Comparison of ENCODE assay signal across 1 cellular context in the genomic region with DNA sequence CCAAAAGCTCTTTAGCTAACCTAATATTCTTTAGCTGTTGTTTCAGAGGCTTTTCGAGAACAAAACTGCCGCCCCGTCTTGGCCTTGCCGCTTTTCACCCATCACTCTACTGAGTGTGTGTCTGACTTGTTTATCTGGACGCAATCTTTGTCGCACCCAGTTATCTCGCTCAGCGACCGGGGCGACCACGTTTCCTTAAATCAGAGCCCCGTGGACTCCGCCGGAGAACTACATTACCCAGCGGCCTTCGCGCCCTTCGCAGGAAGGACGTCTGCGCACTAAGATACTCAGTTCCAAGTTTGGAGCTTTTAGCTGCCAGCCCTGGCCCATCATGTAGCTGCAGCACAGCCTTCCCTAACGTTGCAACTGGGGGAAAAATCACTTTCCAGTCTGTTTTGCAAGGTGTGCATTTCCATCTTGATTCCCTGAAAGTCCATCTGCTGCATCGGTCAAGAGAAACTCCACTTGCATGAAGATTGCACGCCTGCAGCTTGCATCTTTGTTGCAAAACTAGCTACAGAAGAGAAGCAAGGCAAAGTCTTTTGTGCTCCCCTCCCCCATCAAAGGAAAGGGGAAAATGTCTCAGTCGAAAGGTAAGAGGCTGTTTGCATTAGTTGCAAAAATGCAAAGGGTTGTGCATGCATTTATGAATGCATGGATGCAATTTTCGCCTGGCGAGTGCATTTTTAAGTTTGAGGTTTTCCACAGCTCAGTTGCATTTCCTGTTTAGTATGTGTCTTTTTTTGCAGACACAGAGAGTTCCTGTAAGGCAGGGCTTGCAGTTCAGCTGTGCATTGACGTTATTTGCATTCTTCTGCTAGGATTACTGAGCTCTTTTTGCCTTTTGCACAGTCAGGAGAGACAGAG.
TF ChIP-seq lines count a peak whose summit lies in the region.

A gene (plus strand): TSS at position 290 of the 867 bp plus-strand sequence. CDS start 288 bp downstream, at position 578.

TF ChIP-seq in HepG2, 621 proteins besides CTCF, POLR2A, EP300 and RAD21 (continued from another document and continues in another):
- TF ChIP-seq, protein P1, sequence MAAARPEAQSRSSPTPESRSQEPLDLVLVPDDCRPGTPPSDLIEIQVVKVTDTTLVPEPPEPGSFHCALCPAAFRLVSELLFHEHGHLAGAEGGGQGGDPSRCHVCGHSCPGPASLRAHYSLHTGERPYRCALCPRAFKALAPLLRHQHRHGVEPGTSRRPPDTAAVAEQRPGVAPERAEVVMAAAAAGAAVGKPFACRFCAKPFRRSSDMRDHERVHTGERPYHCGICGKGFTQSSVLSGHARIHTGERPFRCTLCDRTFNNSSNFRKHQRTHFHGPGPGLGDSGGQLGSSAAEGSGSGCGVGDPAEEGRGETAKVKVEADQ (CRISPR knock-in tag; IDR thresholded peaks at IDR 0.05; ENCODE audit: borderline replicate concordance) = no peak
- TF ChIP-seq, protein P2, sequence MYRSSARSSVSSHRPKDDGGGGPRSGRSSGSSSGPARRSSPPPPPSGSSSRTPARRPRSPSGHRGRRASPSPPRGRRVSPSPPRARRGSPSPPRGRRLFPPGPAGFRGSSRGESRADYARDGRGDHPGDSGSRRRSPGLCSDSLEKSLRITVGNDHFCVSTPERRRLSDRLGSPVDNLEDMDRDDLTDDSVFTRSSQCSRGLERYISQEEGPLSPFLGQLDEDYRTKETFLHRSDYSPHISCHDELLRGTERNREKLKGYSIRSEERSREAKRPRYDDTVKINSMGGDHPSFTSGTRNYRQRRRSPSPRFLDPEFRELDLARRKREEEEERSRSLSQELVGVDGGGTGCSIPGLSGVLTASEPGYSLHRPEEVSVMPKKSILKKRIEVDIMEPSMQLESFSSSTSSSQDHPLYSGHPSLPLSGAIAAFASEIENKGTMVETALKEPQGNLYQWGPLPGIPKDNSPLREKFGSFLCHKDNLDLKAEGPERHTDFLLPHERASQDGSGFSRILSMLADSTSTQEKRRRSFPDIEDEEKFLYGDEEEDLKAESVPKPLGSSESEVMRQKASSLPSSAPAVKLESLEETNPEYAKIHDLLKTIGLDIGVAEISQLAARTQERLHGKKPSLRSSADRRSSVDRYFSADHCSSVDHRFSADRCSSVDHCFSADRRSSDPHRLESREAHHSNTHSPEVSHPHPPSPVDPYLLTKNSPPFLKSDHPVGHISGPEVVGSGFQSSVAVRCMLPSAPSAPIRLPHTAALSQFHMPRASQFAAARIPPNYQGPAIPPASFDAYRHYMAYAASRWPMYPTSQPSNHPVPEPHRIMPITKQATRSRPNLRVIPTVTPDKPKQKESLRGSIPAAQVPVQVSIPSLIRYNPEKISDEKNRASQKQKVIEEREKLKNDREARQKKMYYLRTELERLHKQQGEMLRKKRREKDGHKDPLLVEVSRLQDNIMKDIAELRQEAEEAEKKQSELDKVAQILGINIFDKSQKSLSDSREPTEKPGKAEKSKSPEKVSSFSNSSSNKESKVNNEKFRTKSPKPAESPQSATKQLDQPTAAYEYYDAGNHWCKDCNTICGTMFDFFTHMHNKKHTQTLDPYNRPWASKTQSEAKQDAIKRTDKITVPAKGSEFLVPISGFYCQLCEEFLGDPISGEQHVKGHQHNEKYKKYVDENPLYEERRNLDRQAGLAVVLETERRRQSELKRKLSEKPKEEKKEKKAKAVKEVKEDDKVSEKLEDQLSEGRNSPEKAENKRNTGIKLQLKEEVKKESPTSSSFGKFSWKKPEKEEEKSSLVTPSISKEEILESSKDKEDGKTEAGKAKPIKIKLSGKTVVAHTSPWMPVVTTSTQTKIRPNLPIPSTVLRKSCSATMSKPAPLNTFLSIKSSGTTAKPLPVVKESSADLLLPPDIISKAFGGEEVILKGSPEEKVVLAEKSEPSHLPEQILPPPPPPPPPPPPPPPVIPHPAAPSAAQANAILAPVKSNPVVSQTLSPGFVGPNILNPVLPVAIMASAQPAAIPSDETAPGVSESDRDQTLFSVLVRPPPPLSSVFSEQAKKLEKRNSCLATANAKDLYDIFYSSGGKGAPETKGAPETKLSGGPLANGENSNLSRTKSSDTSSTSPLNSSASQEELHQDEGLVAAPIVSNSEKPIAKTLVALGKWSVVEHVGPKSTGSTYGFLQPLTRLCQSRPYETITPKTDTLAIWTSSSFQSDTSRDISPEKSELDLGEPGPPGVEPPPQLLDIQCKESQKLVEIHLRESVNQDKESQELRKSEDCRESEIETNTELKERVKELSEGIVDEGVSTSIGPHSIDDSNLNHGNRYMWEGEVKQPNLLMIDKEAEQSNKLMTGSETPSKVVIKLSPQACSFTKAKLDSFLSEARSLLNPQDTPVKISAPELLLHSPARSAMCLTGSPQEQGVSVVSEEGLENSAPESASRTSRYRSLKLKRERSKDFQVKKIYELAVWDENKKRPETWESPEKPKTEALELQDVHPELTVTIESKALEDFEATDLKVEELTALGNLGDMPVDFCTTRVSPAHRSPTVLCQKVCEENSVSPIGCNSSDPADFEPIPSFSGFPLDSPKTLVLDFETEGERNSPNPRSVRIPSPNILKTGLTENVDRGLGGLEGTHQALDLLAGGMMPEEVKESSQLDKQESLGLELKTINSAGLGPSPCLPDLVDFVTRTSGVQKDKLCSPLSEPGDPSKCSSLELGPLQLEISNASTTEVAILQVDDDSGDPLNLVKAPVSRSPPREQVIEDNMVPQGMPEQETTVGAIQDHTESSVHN (CRISPR knock-in tag; IDR thresholded peaks at IDR 0.05) = no peak
- TF ChIP-seq, protein P3, sequence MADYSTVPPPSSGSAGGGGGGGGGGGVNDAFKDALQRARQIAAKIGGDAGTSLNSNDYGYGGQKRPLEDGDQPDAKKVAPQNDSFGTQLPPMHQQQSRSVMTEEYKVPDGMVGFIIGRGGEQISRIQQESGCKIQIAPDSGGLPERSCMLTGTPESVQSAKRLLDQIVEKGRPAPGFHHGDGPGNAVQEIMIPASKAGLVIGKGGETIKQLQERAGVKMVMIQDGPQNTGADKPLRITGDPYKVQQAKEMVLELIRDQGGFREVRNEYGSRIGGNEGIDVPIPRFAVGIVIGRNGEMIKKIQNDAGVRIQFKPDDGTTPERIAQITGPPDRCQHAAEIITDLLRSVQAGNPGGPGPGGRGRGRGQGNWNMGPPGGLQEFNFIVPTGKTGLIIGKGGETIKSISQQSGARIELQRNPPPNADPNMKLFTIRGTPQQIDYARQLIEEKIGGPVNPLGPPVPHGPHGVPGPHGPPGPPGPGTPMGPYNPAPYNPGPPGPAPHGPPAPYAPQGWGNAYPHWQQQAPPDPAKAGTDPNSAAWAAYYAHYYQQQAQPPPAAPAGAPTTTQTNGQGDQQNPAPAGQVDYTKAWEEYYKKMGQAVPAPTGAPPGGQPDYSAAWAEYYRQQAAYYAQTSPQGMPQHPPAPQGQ (CRISPR knock-in tag; IDR thresholded peaks at IDR 0.05; ENCODE audit: borderline replicate concordance) = no peak
- no peak for TF ChIP-seq ZNF460 (CRISPR knock-in tag; IDR thresholded peaks at IDR 0.05; ENCODE audit: borderline replicate concordance)
- TF ChIP-seq ZBTB42 (CRISPR knock-in tag; IDR thresholded peaks at IDR 0.05) = no peak
- TF ChIP-seq, protein P4, sequence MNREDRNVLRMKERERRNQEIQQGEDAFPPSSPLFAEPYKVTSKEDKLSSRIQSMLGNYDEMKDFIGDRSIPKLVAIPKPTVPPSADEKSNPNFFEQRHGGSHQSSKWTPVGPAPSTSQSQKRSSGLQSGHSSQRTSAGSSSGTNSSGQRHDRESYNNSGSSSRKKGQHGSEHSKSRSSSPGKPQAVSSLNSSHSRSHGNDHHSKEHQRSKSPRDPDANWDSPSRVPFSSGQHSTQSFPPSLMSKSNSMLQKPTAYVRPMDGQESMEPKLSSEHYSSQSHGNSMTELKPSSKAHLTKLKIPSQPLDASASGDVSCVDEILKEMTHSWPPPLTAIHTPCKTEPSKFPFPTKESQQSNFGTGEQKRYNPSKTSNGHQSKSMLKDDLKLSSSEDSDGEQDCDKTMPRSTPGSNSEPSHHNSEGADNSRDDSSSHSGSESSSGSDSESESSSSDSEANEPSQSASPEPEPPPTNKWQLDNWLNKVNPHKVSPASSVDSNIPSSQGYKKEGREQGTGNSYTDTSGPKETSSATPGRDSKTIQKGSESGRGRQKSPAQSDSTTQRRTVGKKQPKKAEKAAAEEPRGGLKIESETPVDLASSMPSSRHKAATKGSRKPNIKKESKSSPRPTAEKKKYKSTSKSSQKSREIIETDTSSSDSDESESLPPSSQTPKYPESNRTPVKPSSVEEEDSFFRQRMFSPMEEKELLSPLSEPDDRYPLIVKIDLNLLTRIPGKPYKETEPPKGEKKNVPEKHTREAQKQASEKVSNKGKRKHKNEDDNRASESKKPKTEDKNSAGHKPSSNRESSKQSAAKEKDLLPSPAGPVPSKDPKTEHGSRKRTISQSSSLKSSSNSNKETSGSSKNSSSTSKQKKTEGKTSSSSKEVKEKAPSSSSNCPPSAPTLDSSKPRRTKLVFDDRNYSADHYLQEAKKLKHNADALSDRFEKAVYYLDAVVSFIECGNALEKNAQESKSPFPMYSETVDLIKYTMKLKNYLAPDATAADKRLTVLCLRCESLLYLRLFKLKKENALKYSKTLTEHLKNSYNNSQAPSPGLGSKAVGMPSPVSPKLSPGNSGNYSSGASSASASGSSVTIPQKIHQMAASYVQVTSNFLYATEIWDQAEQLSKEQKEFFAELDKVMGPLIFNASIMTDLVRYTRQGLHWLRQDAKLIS (CRISPR knock-in tag; IDR thresholded peaks at IDR 0.05) = no peak
- TF ChIP-seq PHF5A (CRISPR knock-in tag; IDR thresholded peaks at IDR 0.05; ENCODE audit: low read depth, unreplicated experiment) = no peak
- peak; percentile 57; the same call in 1 of the 2 replicates for TF ChIP-seq ZNF772 (CRISPR knock-in tag; IDR thresholded peaks at IDR 0.05)
- TF ChIP-seq FLYWCH1 (CRISPR knock-in tag; IDR thresholded peaks at IDR 0.05) = no peak
- no peak for TF ChIP-seq ZNF546 (CRISPR knock-in tag; conservative IDR thresholded peaks at IDR 0.05)
- no peak for TF ChIP-seq ZNF678 (CRISPR knock-in tag; IDR thresholded peaks at IDR 0.05)
- TF ChIP-seq, protein P5, sequence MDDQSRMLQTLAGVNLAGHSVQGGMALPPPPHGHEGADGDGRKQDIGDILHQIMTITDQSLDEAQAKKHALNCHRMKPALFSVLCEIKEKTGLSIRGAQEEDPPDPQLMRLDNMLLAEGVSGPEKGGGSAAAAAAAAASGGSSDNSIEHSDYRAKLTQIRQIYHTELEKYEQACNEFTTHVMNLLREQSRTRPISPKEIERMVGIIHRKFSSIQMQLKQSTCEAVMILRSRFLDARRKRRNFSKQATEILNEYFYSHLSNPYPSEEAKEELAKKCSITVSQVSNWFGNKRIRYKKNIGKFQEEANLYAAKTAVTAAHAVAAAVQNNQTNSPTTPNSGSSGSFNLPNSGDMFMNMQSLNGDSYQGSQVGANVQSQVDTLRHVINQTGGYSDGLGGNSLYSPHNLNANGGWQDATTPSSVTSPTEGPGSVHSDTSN (CRISPR knock-in tag; IDR thresholded peaks at IDR 0.05; ENCODE audit: borderline replicate concordance) = no peak
- no peak for TF ChIP-seq ZNF773 (CRISPR knock-in tag; IDR thresholded peaks at IDR 0.05; ENCODE audit: borderline replicate concordance)
- TF ChIP-seq POLR2G (IDR thresholded peaks at IDR 0.05; ENCODE audit: low read depth, low read length) = peak; percentile 72
- peak; percentile 87 for TF ChIP-seq GFI1 (CRISPR knock-in tag; IDR thresholded peaks at IDR 0.05; ENCODE audit: borderline replicate concordance)
- TF ChIP-seq ZNF556 (CRISPR knock-in tag; IDR thresholded peaks at IDR 0.05; ENCODE audit: borderline replicate concordance) = no peak
- TF ChIP-seq, protein P6, sequence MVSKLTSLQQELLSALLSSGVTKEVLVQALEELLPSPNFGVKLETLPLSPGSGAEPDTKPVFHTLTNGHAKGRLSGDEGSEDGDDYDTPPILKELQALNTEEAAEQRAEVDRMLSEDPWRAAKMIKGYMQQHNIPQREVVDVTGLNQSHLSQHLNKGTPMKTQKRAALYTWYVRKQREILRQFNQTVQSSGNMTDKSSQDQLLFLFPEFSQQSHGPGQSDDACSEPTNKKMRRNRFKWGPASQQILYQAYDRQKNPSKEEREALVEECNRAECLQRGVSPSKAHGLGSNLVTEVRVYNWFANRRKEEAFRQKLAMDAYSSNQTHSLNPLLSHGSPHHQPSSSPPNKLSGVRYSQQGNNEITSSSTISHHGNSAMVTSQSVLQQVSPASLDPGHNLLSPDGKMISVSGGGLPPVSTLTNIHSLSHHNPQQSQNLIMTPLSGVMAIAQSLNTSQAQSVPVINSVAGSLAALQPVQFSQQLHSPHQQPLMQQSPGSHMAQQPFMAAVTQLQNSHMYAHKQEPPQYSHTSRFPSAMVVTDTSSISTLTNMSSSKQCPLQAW (CRISPR knock-in tag; IDR thresholded peaks at IDR 0.05) = peak; percentile 59; the same call in 1 of the 2 replicates
- TF ChIP-seq, protein P7, sequence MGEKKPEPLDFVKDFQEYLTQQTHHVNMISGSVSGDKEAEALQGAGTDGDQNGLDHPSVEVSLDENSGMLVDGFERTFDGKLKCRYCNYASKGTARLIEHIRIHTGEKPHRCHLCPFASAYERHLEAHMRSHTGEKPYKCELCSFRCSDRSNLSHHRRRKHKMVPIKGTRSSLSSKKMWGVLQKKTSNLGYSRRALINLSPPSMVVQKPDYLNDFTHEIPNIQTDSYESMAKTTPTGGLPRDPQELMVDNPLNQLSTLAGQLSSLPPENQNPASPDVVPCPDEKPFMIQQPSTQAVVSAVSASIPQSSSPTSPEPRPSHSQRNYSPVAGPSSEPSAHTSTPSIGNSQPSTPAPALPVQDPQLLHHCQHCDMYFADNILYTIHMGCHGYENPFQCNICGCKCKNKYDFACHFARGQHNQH (CRISPR knock-in tag; IDR thresholded peaks at IDR 0.05) = peak; percentile 50; the same call in 1 of the 2 replicates
- no peak for TF ChIP-seq ATAD3A (CRISPR knock-in tag; IDR thresholded peaks at IDR 0.05)
- TF ChIP-seq HOXA3 (CRISPR knock-in tag; IDR thresholded peaks at IDR 0.05) = peak; percentile 43; the same call in 1 of the 2 replicates
- peak; percentile 66; the same call in 1 of the 2 replicates for TF ChIP-seq KAT8 (CRISPR knock-in tag; IDR thresholded peaks at IDR 0.05)
- TF ChIP-seq ZNF383 (CRISPR knock-in tag; IDR thresholded peaks at IDR 0.05; ENCODE audit: borderline replicate concordance) = no peak
- no peak for TF ChIP-seq HNRNPL (IDR thresholded peaks at IDR 0.05; ENCODE audit: low read depth, low read length)
- no peak; the same call in 1 of the 2 replicates for TF ChIP-seq ZNF564 (CRISPR knock-in tag; IDR thresholded peaks at IDR 0.05)
- TF ChIP-seq ZNF720 (CRISPR knock-in tag; IDR thresholded peaks at IDR 0.05) = peak; percentile 12; the same call in 1 of the 2 replicates
- no peak for TF ChIP-seq IRX3 (CRISPR knock-in tag; IDR thresholded peaks at IDR 0.05; ENCODE audit: borderline replicate concordance, low read depth)
- TF ChIP-seq WIZ (CRISPR knock-in tag; IDR thresholded peaks at IDR 0.05) = peak; percentile 68; the same call in 1 of the 2 replicates
- 0 out of 2 replicates have a peak, but pooled peaks have one; percentile 5 for TF ChIP-seq HNF4G (IDR thresholded peaks at IDR 0.05; ENCODE audit: borderline replicate concordance, low read depth, low read length)
- no peak for TF ChIP-seq HNF4G (CRISPR knock-in tag; IDR thresholded peaks at IDR 0.05; ENCODE audit: borderline replicate concordance, low read depth)
- no peak for TF ChIP-seq HNRNPUL1 (IDR thresholded peaks at IDR 0.05; ENCODE audit: low read depth, low read length)
- TF ChIP-seq, protein P8, sequence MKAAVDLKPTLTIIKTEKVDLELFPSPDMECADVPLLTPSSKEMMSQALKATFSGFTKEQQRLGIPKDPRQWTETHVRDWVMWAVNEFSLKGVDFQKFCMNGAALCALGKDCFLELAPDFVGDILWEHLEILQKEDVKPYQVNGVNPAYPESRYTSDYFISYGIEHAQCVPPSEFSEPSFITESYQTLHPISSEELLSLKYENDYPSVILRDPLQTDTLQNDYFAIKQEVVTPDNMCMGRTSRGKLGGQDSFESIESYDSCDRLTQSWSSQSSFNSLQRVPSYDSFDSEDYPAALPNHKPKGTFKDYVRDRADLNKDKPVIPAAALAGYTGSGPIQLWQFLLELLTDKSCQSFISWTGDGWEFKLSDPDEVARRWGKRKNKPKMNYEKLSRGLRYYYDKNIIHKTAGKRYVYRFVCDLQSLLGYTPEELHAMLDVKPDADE (CRISPR knock-in tag; IDR thresholded peaks at IDR 0.05) = no peak
- TF ChIP-seq, protein P9, sequence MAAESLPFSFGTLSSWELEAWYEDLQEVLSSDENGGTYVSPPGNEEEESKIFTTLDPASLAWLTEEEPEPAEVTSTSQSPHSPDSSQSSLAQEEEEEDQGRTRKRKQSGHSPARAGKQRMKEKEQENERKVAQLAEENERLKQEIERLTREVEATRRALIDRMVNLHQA (CRISPR knock-in tag; IDR thresholded peaks at IDR 0.05) = no peak
- no peak for TF ChIP-seq ZNF879 (CRISPR knock-in tag; IDR thresholded peaks at IDR 0.05)
